Comparison of ENCODE assay signal across 8 cellular contexts in the genomic region with DNA sequence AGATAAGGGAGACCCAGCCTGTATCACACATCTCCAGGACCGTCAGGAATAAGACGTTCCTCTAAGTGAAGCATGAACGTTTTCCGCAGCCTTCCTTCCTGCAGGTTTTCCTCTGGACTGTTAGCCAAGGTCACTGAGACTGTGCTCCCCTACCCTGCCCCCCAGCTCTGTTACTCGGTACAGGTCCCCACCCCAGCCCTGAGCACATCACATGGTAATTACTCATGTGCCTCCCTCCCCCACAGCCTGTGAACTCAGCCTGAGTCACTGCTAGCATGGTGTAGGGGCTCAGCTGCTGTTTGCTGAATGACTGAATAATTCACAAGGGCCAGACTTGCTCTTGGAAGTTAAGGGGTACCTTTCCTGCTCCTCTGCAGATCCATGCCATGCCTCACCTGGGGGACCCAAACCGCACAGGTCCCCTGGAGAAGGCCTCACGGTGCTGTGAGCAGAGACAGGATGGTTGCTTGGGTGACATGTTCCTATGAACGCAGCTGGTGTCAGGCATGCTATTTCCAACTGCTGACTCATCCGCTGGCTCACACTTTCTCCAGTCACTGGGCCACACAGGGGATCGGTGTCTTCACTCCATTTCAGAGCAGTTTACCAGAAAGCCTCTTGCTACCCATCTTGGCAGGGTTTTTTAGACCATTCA.
DNase-seq lines count a peak whose midpoint lies in the region; ATAC-seq and FAIRE-seq lines count a peak whose summit lies in the region.

No MANE protein-coding gene starts in this region.

- FAIRE-seq in RCC 7860 (lab: Jason Lieb, UNC): peak; percentile 86

- ATAC-seq in GM19463 (IDR thresholded peaks at IDR 0.05; ENCODE audit: unreplicated experiment) (no peak), HG03565 (IDR thresholded peaks at IDR 0.05; ENCODE audit: unreplicated experiment) (no peak)

- DNase-seq in NCI-H1694 treated with DMSO at 0.1 percent for 48 hours (lab: John Stamatoyannopoulos, UW) (peak; percentile 10), NCI-H1694 (lab: John Stamatoyannopoulos, UW) (no peak), RCC 7860 (ENCODE audit: low spot score) (peak; percentile 96), glomerular endothelial cell (ENCODE audit: extremely low read depth, low read depth, low spot score) (peak; percentile 81), renal cortical epithelial cell (ENCODE audit: low read depth) (peak; percentile 96)
- DNase-seq in activated naive CD4-positive, alpha-beta T cell treated with Interleukin-2 at 50 U/mL for 16 hours: peak; percentile 79
